ENCODE assay signal across 30 cellular contexts in genomic region chr21:41110664-41111063, GRCh38.
"Had no signal": no experiment of that assay in that cellular context is flagged by ENCODE, and none has a peak within 500 bp of the region (broad histone marks: within the 10 kb centered on the region; RNA-seq: fewer than 3 reads in every experiment).

No MANE protein-coding gene starts in this region.

- H3K36me3 ChIP-seq: ascending aorta, breast epithelium, cardiac muscle cell, colonic mucosa, heart left ventricle had no signal

- H3K27me3 Mint-ChIP-seq: activated naive CD4-positive, alpha-beta T cell treated with anti-CD3 and anti-CD28 coated beads, Interleukin-2, amount 50 U/mL, for 24 hours had no signal

- H3K4me3 ChIP-seq: ascending aorta, breast epithelium, cardiac muscle cell, colonic mucosa, heart left ventricle, hepatocyte had no signal

- H3K9me3 ChIP-seq: ascending aorta, breast epithelium, colonic mucosa, heart left ventricle had no signal

- H3K4me2 ChIP-seq: hepatocyte had no signal

- H3K79me2 ChIP-seq: hepatocyte had no signal

- H3K36me3 Mint-ChIP-seq: activated CD4-positive, alpha-beta memory T cell treated with anti-CD3 and anti-CD28 coated beads for 36 hours; activated CD8-positive, alpha-beta memory T cell treated with anti-CD3 and anti-CD28 coated beads, Interleukin-2, amount 10 ng/mL, durations not matched to agents 7 days and 5 days; activated naive CD4-positive, alpha-beta T cell treated with anti-CD3 and anti-CD28 coated beads, Interleukin-2, amount 50 U/mL, for 24 hours; activated naive CD8-positive, alpha-beta T cell treated with anti-CD3 and anti-CD28 coated beads for 36 hours; brain had no signal

- H3K27ac ChIP-seq: ascending aorta, breast epithelium, cardiac muscle cell, colonic mucosa, heart left ventricle, hepatocyte had no signal

- H2AFZ ChIP-seq: hepatocyte had no signal

- H3K27ac Mint-ChIP-seq: activated CD4-positive, alpha-beta memory T cell treated with anti-CD3 and anti-CD28 coated beads for 36 hours; activated CD4-positive, alpha-beta T cell treated with anti-CD3 and anti-CD28 coated beads for 36 hours; activated CD4-positive, alpha-beta T cell treated with anti-CD3 and anti-CD28 coated beads, Interleukin-2, amount 10 ng/mL, durations not matched to agents 24 days and 14 days; activated CD8-positive, alpha-beta memory T cell treated with anti-CD3 and anti-CD28 coated beads, Interleukin-2, amount 10 ng/mL, durations not matched to agents 7 days and 5 days; activated CD8-positive, alpha-beta T cell treated with anti-CD3 and anti-CD28 coated beads, Interleukin-2, amount 10 ng/mL, durations not matched to agents 7 days and 5 days; activated naive CD4-positive, alpha-beta T cell treated with anti-CD3 and anti-CD28 coated beads for 36 hours; activated naive CD8-positive, alpha-beta T cell treated with anti-CD3 and anti-CD28 coated beads for 36 hours; activated T-helper 1 cell treated with anti-CD3 and anti-CD28 coated beads, Interleukin-12 subunit alpha, Interleukin-12 subunit beta, Interleukin-2, Interleukin-4 antibody, amounts not matched to agents 30 ng/mL and 10 ng/mL and 1 ng/mL, durations not matched to agents 14 hours and 24 hours and 36 hours; activated T-helper 2 cell treated with anti-CD3 and anti-CD28 coated beads, Interferon-gamma antibody, Interleukin-2, Interleukin-4, amounts not matched to agents 10 μg/mL and 5 μg/mL and 100 μg/mL, durations not matched to agents 14 hours and 24 hours and 36 hours had no signal

- H3K4me1 ChIP-seq: breast epithelium, colonic mucosa had no signal

- H3K27me3 ChIP-seq: ascending aorta, cardiac muscle cell, colonic mucosa had no signal

- ATAC-seq: activated CD4-positive, alpha-beta T cell treated with anti-CD3 and anti-CD28 coated beads for 36 hours; activated CD8-positive, alpha-beta memory T cell treated with anti-CD3 and anti-CD28 coated beads, Interleukin-2, amount 10 ng/mL, durations not matched to agents 7 days and 5 days; activated CD8-positive, alpha-beta T cell treated with anti-CD3 and anti-CD28 coated beads, Interleukin-2, amount 10 ng/mL, durations not matched to agents 7 days and 5 days; esophagus mucosa; heart left ventricle had no signal

- DNase-seq: activated CD4-positive, alpha-beta memory T cell treated with anti-CD3 and anti-CD28 coated beads for 36 hours; activated CD4-positive, alpha-beta T cell treated with anti-CD3 and anti-CD28 coated beads for 36 hours; activated CD4-positive, alpha-beta T cell treated with anti-CD3 and anti-CD28 coated beads, Interleukin-2, amount 10 ng/mL, durations not matched to agents 24 days and 14 days; activated CD4-positive, CD25-positive, alpha-beta regulatory T cell; activated CD4-positive, CD25-positive, alpha-beta regulatory T cell treated with anti-CD3 and anti-CD28 coated beads, Interleukin-2, amount 50 U/mL, for 72 hours; activated CD8-positive, alpha-beta memory T cell treated with anti-CD3 and anti-CD28 coated beads, Interleukin-2, amount 10 ng/mL, durations not matched to agents 7 days and 5 days; activated CD8-positive, alpha-beta memory T cell treated with anti-CD3 and anti-CD28 coated beads, Interleukin-2, amount 50 U/mL, for 4 hours; activated CD8-positive, alpha-beta T cell treated with anti-CD3 and anti-CD28 coated beads, Interleukin-2, amount 10 ng/mL, durations not matched to agents 7 days and 5 days; activated effector memory CD4-positive, alpha-beta T cell treated with anti-CD3 and anti-CD28 coated beads, Interleukin-2, amount 50 U/mL, for 16 hours; activated naive CD4-positive, alpha-beta T cell treated with anti-CD3 and anti-CD28 coated beads for 36 hours; activated naive CD8-positive, alpha-beta T cell treated with anti-CD3 and anti-CD28 coated beads for 36 hours; activated T-cell treated with anti-CD3 and anti-CD28 coated beads, Interleukin-2, amount 50 U/mL, for 1 hour; activated T-cell treated with anti-CD3 and anti-CD28 coated beads, Interleukin-2, amount 50 U/mL, for 48 hours; central memory CD4-positive, alpha-beta T cell; cerebellar nuclear complex; colonic mucosa; effector CD8-positive, alpha-beta T cell; foreskin fibroblast; glutamatergic neuron; heart left ventricle; T-helper 2 cell had no signal

- H3K4me3 Mint-ChIP-seq: activated CD4-positive, alpha-beta memory T cell treated with anti-CD3 and anti-CD28 coated beads for 36 hours; activated CD4-positive, alpha-beta T cell treated with anti-CD3 and anti-CD28 coated beads for 36 hours; activated CD4-positive, alpha-beta T cell treated with anti-CD3 and anti-CD28 coated beads, Interleukin-2, amount 10 ng/mL, durations not matched to agents 24 days and 14 days; activated CD8-positive, alpha-beta memory T cell treated with anti-CD3 and anti-CD28 coated beads, Interleukin-2, amount 10 ng/mL, durations not matched to agents 7 days and 5 days; activated CD8-positive, alpha-beta T cell treated with anti-CD3 and anti-CD28 coated beads, Interleukin-2, amount 10 ng/mL, durations not matched to agents 7 days and 5 days; activated naive CD4-positive, alpha-beta T cell treated with anti-CD3 and anti-CD28 coated beads for 36 hours; activated naive CD8-positive, alpha-beta T cell treated with anti-CD3 and anti-CD28 coated beads for 36 hours; activated T-helper 1 cell treated with anti-CD3 and anti-CD28 coated beads, Interleukin-12 subunit alpha, Interleukin-12 subunit beta, Interleukin-2, Interleukin-4 antibody, amounts not matched to agents 30 ng/mL and 10 ng/mL and 1 ng/mL, durations not matched to agents 14 hours and 24 hours and 36 hours; brain had no signal
